Comparison of ENCODE assay signal across 14 cellular contexts in genomic region chr17:81164464-81165245, GRCh38. TPM values are rescaled to one million over a fixed set of nuclear protein-coding genes. Genes with fewer than 3 reads are reported as not detected.
DNase-seq lines count a peak whose midpoint lies in the region; ATAC-seq and TF ChIP-seq lines count a peak whose summit lies in the region.
"Had no signal": no experiment of that assay in that cellular context is flagged by ENCODE, and none has a peak within 500 bp of the region (broad histone marks: within the 10 kb centered on the region; RNA-seq: fewer than 3 reads in every experiment).

No MANE protein-coding gene starts in this region.

- H3K4me1 Mint-ChIP-seq in chondrocyte (ENCODE audit: low read depth) (no peaks in the 10 kb centered on the region), nephron progenitor cell (peaks cover 14% of the 10 kb centered on the region)
- H3K4me1 Mint-ChIP-seq in activated CD4-positive, alpha-beta T cell treated with anti-CD3 and anti-CD28 coated beads, Interleukin-2, amount 10 ng/mL, durations not matched to agents 7 days and 5 days = no peaks in the 10 kb centered on the region

- no peak for TF ChIP-seq CTCF in BE2C (IDR thresholded peaks at IDR 0.05; ENCODE audit: low read depth, low read length)
- no peak for TF ChIP-seq CTCF in chondrocyte (IDR thresholded peaks at IDR 0.05)
- no peak for TF ChIP-seq CTCF in nephron progenitor cell (IDR thresholded peaks at IDR 0.05)

- H3K9me3 Mint-ChIP-seq in chondrocyte (ENCODE audit: low read depth) = no peaks in the 10 kb centered on the region
- no peaks in the 10 kb centered on the region for H3K9me3 Mint-ChIP-seq in nephron progenitor cell
- H3K9me3 Mint-ChIP-seq in activated CD4-positive, alpha-beta T cell treated with anti-CD3 and anti-CD28 coated beads, Interleukin-2, amount 10 ng/mL, durations not matched to agents 7 days and 5 days = no peaks in the 10 kb centered on the region
- H3K9me3 Mint-ChIP-seq: effector memory CD8-positive, alpha-beta T cell had no signal

- H3K4me3 Mint-ChIP-seq in chondrocyte (ENCODE audit: unreplicated experiment) = peak overlapping the region; percentile 36
- peak overlapping the region; percentile 60 for H3K4me3 Mint-ChIP-seq in nephron progenitor cell
- no peak overlapping the region for H3K4me3 Mint-ChIP-seq in activated CD4-positive, alpha-beta T cell treated with anti-CD3 and anti-CD28 coated beads, Interleukin-2, amount 10 ng/mL, durations not matched to agents 7 days and 5 days

- H3K4me3 ChIP-seq in BE2C (ENCODE audit: low read depth, low read length) = no peak overlapping the region

- no peak overlapping the region for H3K27ac Mint-ChIP-seq in chondrocyte (ENCODE audit: unreplicated experiment)
- H3K27ac Mint-ChIP-seq in nephron progenitor cell = no peak overlapping the region
- H3K27ac Mint-ChIP-seq in activated CD4-positive, alpha-beta T cell treated with anti-CD3 and anti-CD28 coated beads, Interleukin-2, amount 10 ng/mL, durations not matched to agents 7 days and 5 days = no peak overlapping the region

- DNase-seq in BE2C (peak; percentile 56), NCI-H1694 (lab: John Stamatoyannopoulos, UW) (peak; percentile 60), chondrocyte (ENCODE audit: low spot score) (no peak), nephron progenitor cell (no peak), NK-92 (lab: John Stamatoyannopoulos, UW; ENCODE audit: unreplicated experiment) (no peak), SK-N-DZ (ENCODE audit: low spot score) (no peak)
- DNase-seq in activated CD4-positive, alpha-beta T cell treated with anti-CD3 and anti-CD28 coated beads, Interleukin-2, amount 10 ng/mL, durations not matched to agents 7 days and 5 days = no peak
- DNase-seq: activated effector memory CD4-positive, alpha-beta T cell treated with Interleukin-2 at 50 U/mL for 16 hours; effector memory CD8-positive, alpha-beta T cell; NCI-H345; stimulated activated naive CD4-positive, alpha-beta T cell; T-helper 9 cell had no signal

- H3K9me3 ChIP-seq in BE2C = no peaks in the 10 kb centered on the region

- CTCF ChIA-PET in activated CD4-positive, alpha-beta T cell treated with anti-CD3 and anti-CD28 coated beads, Interleukin-2, amount 10 ng/mL, durations not matched to agents 7 days and 5 days (lab: Charles Lee) = no interaction called here

- H3K36me3 Mint-ChIP-seq in chondrocyte (ENCODE audit: low read depth) = no peaks in the 10 kb centered on the region
- H3K36me3 Mint-ChIP-seq in nephron progenitor cell (ENCODE audit: low read depth) = no peaks in the 10 kb centered on the region
- no peaks in the 10 kb centered on the region for H3K36me3 Mint-ChIP-seq in activated CD4-positive, alpha-beta T cell treated with anti-CD3 and anti-CD28 coated beads, Interleukin-2, amount 10 ng/mL, durations not matched to agents 7 days and 5 days (ENCODE audit: low read depth)

- no peaks in the 10 kb centered on the region for H3K27me3 ChIP-seq in BE2C

- POLR2A ChIA-PET in activated CD4-positive, alpha-beta T cell treated with anti-CD3 and anti-CD28 coated beads, Interleukin-2, amount 10 ng/mL, durations not matched to agents 7 days and 5 days (lab: Charles Lee) = interaction anchor here (0.6 kb wide), 1 partner anchor 74 kb away, joined by 3 read pairs; the partner anchor contains the start of gene TEPSIN

- peaks cover 9% of the 10 kb centered on the region for H3K4me1 ChIP-seq in BE2C

- H3K27me3 Mint-ChIP-seq in chondrocyte (ENCODE audit: low read depth) (peaks cover 3% of the 10 kb centered on the region), nephron progenitor cell (ENCODE audit: low read depth, poor library complexity) (no peaks in the 10 kb centered on the region)
- peaks cover 20% of the 10 kb centered on the region for H3K27me3 Mint-ChIP-seq in activated CD4-positive, alpha-beta T cell treated with anti-CD3 and anti-CD28 coated beads, Interleukin-2, amount 10 ng/mL, durations not matched to agents 7 days and 5 days

- no peak for ATAC-seq in GM21526 (IDR thresholded peaks at IDR 0.05; ENCODE audit: low FRiP score, unreplicated experiment)
- ATAC-seq: effector memory CD8-positive, alpha-beta T cell had no signal

- H3K36me3 ChIP-seq in BE2C = no peaks in the 10 kb centered on the region

RNA-seq across cellular contexts. Expression of gene PVALEF, which starts 0.7 kb away (rescaled TPM):
- not detected for polyA plus RNA-seq in BE2C (2012; ENCODE audit: insufficient read depth, insufficient read length, low read depth)
- not detected in 3 replicates for total RNA-seq in chondrocyte
- not detected for total RNA-seq in activated CD4-positive, alpha-beta T cell treated with anti-CD3 and anti-CD28 coated beads, Interleukin-2, amount 10 ng/mL, durations not matched to agents 7 days and 5 days
- polyA plus RNA-seq in SK-N-DZ (2014; cell fraction: cytosol; rRNA removed) = not detected in 2 replicates
- not detected in 2 replicates for polyA plus RNA-seq in SK-N-DZ (2014; cell fraction: nucleus; rRNA removed)
- total RNA-seq: H4 had no signal

RNA-seq across cellular contexts. Expression of gene AATK, which starts 1.4 kb away (rescaled TPM):
- 7.5 TPM for polyA plus RNA-seq in BE2C (2012; ENCODE audit: insufficient read depth, insufficient read length, low read depth)
- 0.48 to 0.67 TPM (median 0.51 TPM) in 3 replicates for total RNA-seq in chondrocyte
- under 1 TPM; 0.25 to 0.31 TPM for total RNA-seq in activated CD4-positive, alpha-beta T cell treated with anti-CD3 and anti-CD28 coated beads, Interleukin-2, amount 10 ng/mL, durations not matched to agents 7 days and 5 days
- 0.26 and 0.47 TPM in 2 replicates for polyA plus RNA-seq in SK-N-DZ (2014; cell fraction: cytosol; rRNA removed)
- 1.3 and 2.4 TPM in 2 replicates for polyA plus RNA-seq in SK-N-DZ (2014; cell fraction: nucleus; rRNA removed)

RNA-seq across cellular contexts. Expression of gene CEP131, which starts 58.1 kb away (rescaled TPM):
- polyA plus RNA-seq in BE2C (2012; ENCODE audit: insufficient read depth, insufficient read length, low read depth) = 25.5 TPM
- total RNA-seq in chondrocyte = 8.2 to 9.6 TPM (median 8.5 TPM) in 3 replicates
- 10 to 100 TPM; 13.6 to 19.5 TPM for total RNA-seq in activated CD4-positive, alpha-beta T cell treated with anti-CD3 and anti-CD28 coated beads, Interleukin-2, amount 10 ng/mL, durations not matched to agents 7 days and 5 days
- 21.0 and 35.3 TPM in 2 replicates for polyA plus RNA-seq in SK-N-DZ (2014; cell fraction: cytosol; rRNA removed)
- 115 and 119 TPM in 2 replicates for polyA plus RNA-seq in SK-N-DZ (2014; cell fraction: nucleus; rRNA removed)

Comparison
In these comparisons a context has a peak if more than half of its experiments do, and no peak if none do; other contexts are left out.
1. DNase-seq: peak in BE2C (single experiment) and NCI-H1694 (single experiment); none in chondrocyte (single experiment), nephron progenitor cell (single experiment), activated CD4-positive, alpha-beta T cell treated with anti-CD3 and anti-CD28 coated beads, Interleukin-2, amount 10 ng/mL, durations not matched to agents 7 days and 5 days (single experiment), NK-92 (single experiment) and SK-N-DZ (single experiment).